ENCODE assay signal across 3 cellular contexts in genomic region chr6:27194453-27194852, GRCh38. TPM values are rescaled to one million over a fixed set of nuclear protein-coding genes. Genes with fewer than 3 reads are reported as not detected.
"Had no signal": no experiment of that assay in that cellular context is flagged by ENCODE, and none has a peak within 500 bp of the region (broad histone marks: within the 10 kb centered on the region; RNA-seq: fewer than 3 reads in every experiment).

No MANE protein-coding gene starts in this region.

RNA-seq across cellular contexts. Expression of gene PRSS16, which starts 53.0 kb away (rescaled TPM):
- total RNA-seq: activated CD4-positive, alpha-beta T cell treated with anti-CD3 and anti-CD28 coated beads, Interleukin-2, amount 10 ng/mL, durations not matched to agents 24 days and 14 days; cardiac septum; cerebellum had no signal
